17 cellular contexts compared by ENCODE assay signal in the genomic region with DNA sequence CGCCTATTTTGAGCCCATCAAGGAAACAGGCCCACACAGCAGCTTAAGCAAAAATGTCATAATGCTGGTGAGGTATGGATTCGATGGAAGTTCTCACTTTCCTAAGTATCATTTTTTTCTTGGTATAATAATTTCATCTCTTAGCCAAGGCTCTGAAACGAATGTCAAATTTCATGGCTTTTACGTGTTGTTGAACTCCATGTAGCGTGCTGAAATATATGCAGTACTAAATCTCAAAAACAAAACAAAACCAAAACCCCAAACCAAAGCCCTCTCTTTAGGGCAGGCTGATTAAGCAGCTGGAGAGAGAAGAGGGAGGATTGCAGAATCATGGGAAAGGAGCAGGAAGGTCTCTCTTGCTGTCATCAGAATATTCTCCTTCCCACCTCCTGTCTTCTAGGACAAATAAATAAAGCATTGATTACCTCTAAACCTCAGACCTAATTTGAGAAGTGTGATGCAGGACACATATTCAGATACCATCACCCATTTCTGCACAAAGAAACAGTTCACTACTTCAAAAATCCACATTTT. TPM values are rescaled to one million over a fixed set of nuclear protein-coding genes. Genes with fewer than 3 reads are reported as not detected.
DNase-seq lines count a peak whose midpoint lies in the region; ATAC-seq and TF ChIP-seq lines count a peak whose summit lies in the region.
"Had no signal": no experiment of that assay in that cellular context is flagged by ENCODE, and none has a peak within 500 bp of the region (broad histone marks: within the 10 kb centered on the region; RNA-seq: fewer than 3 reads in every experiment).

No MANE protein-coding gene starts in this region.

- peak overlapping the region; percentile 98; the same call in 1 of the 2 replicates for H2AFZ ChIP-seq in GM23338

- H3K4me1 ChIP-seq in GM23338 (ENCODE audit: insufficient read depth) (peaks cover 46% of the 10 kb centered on the region), esophagus muscularis mucosa (peaks cover 18 to 26% (median 24%) of the 10 kb centered on the region in 4 donors), gastroesophageal sphincter (peaks cover 0 to 26% (median 11%) of the 10 kb centered on the region in 3 donors), gastrocnemius medialis (peaks cover 8 to 13% of the 10 kb centered on the region in 2 donors)

- no peak for TF ChIP-seq POLR2A in esophagus muscularis mucosa (IDR thresholded peaks at IDR 0.05; ENCODE audit: low read depth)
- no peak for TF ChIP-seq POLR2A in gastroesophageal sphincter (IDR thresholded peaks at IDR 0.05)
- TF ChIP-seq POLR2A in gastrocnemius medialis (IDR thresholded peaks at IDR 0.05): no peak

- H3K27me3 ChIP-seq in GM23338 (ENCODE audit: insufficient read depth): peaks cover 100% of the 10 kb centered on the region
- peaks cover 0 to 66% (median 12%) of the 10 kb centered on the region in 4 donors for H3K27me3 ChIP-seq in esophagus muscularis mucosa
- peaks cover 85% of the 10 kb centered on the region for H3K27me3 ChIP-seq in gastroesophageal sphincter
- H3K27me3 ChIP-seq in gastrocnemius medialis: peaks cover 52 to 68% (median 58%) of the 10 kb centered on the region in 3 donors

- ATAC-seq in GM23338 (no peak), T-helper 17 cell (no peak), gastroesophageal sphincter (no peak), gastrocnemius medialis (no peak)
- ATAC-seq: Right ventricle myocardium inferior had no signal

- no peaks in the 10 kb centered on the region for H3K36me3 ChIP-seq in GM23338 (ENCODE audit: insufficient read depth)
- no peaks in the 10 kb centered on the region for H3K36me3 ChIP-seq in esophagus muscularis mucosa
- H3K36me3 ChIP-seq in gastroesophageal sphincter: no peaks in the 10 kb centered on the region
- no peaks in the 10 kb centered on the region for H3K36me3 ChIP-seq in gastrocnemius medialis

- in situ Hi-C loops in gastrocnemius medialis (cut with MboI; ENCODE audit: low sequenced_read_pairs in 4 of 4): no loop called here

- peak overlapping the region; percentile 82 for H3K4me2 ChIP-seq in GM23338

- H3K27ac Mint-ChIP-seq in GM23338: no peak overlapping the region
- no peak overlapping the region for H3K27ac Mint-ChIP-seq in T-helper 17 cell
- H3K27ac Mint-ChIP-seq in nephron progenitor cell: no peak overlapping the region

- intact Hi-C loops in esophagus muscularis mucosa (cut with DNase I): no loop called here
- intact Hi-C loops in gastrocnemius medialis (cut with DNase I; ENCODE audit: low total_unique reads): no loop called here

- TF ChIP-seq CTCF in GM23338 (conservative IDR thresholded peaks at IDR 0.05; ENCODE audit: low read depth in 2 of 2) (no peak), esophagus muscularis mucosa (IDR thresholded peaks at IDR 0.05) (no peak), nephron progenitor cell (IDR thresholded peaks at IDR 0.05) (no peak), gastroesophageal sphincter (IDR thresholded peaks at IDR 0.05) (no peak), gastrocnemius medialis (IDR thresholded peaks at IDR 0.05 in 4 of 5, conservative IDR thresholded peaks at IDR 0.05 in 1 of 5) (no peak)

- peaks cover 9% of the 10 kb centered on the region for H3F3A ChIP-seq in GM23338 (replicated peaks; ENCODE audit: low read depth)

- peaks cover 95% of the 10 kb centered on the region for H3K27me3 Mint-ChIP-seq in GM23338 (ENCODE audit: insufficient read depth, low read depth, poor library complexity)
- peaks cover 72% of the 10 kb centered on the region for H3K27me3 Mint-ChIP-seq in T-helper 17 cell
- H3K27me3 Mint-ChIP-seq in nephron progenitor cell (ENCODE audit: low read depth, poor library complexity): peaks cover 93% of the 10 kb centered on the region

- no peaks in the 10 kb centered on the region for H3K36me3 Mint-ChIP-seq in GM23338 (ENCODE audit: low read depth)
- H3K36me3 Mint-ChIP-seq in T-helper 17 cell (ENCODE audit: low read depth): peaks cover 2% of the 10 kb centered on the region
- no peaks in the 10 kb centered on the region for H3K36me3 Mint-ChIP-seq in nephron progenitor cell (ENCODE audit: low read depth)

- H3K9me3 Mint-ChIP-seq in GM23338: no peaks in the 10 kb centered on the region
- no peaks in the 10 kb centered on the region for H3K9me3 Mint-ChIP-seq in nephron progenitor cell

- TF ChIP-seq EP300 in esophagus muscularis mucosa (IDR thresholded peaks at IDR 0.05) (no peak), gastroesophageal sphincter (IDR thresholded peaks at IDR 0.05) (no peak)

- H3K4me3 ChIP-seq in GM23338 (peak overlapping the region; percentile 68), esophagus muscularis mucosa (no peak overlapping the region), gastroesophageal sphincter (no peak overlapping the region), gastrocnemius medialis (no peak overlapping the region)

- H3K27ac ChIP-seq in GM23338 (ENCODE audit: low read depth) (no peak overlapping the region), esophagus muscularis mucosa (replicated peaks in 1 of 4) (no peak overlapping the region), gastroesophageal sphincter (no peak overlapping the region), gastrocnemius medialis (no peak overlapping the region)
- H3K27ac ChIP-seq: C4-2B had no signal

- DNase-seq in GM23338 (ENCODE audit: low spot score): no peak
- DNase-seq in T-helper 17 cell: no peak
- peak; percentile 24 for DNase-seq in esophagus muscularis mucosa (ENCODE audit: extremely low spot score)
- DNase-seq in nephron progenitor cell: no peak
- DNase-seq in hypothalamus (lab: John Stamatoyannopoulos, UW): no peak
- DNase-seq in gastrocnemius medialis: no peak
- no peak for DNase-seq in SK-N-DZ (ENCODE audit: low spot score)
- DNase-seq: DMS79, KBM-7, NCI-H1105, NCI-H1694, NCI-H510A treated with DMSO at 0.1 percent for 48 hours, NCI-H774 had no signal

- H3K9me3 ChIP-seq in T-helper 17 cell (ENCODE audit: control insufficient read depth, low read length, poor library complexity, severe bottlenecking) (no peaks in the 10 kb centered on the region), esophagus muscularis mucosa (no peaks in the 10 kb centered on the region), gastroesophageal sphincter (no peaks in the 10 kb centered on the region), gastrocnemius medialis (no peaks in the 10 kb centered on the region)

- H3K79me2 ChIP-seq in GM23338 (replicated peaks; ENCODE audit: insufficient read depth): no peaks in the 10 kb centered on the region

- H3K4me1 Mint-ChIP-seq in GM23338 (peaks cover 27% of the 10 kb centered on the region), T-helper 17 cell (peaks cover 14% of the 10 kb centered on the region), nephron progenitor cell (peaks cover 38% of the 10 kb centered on the region)

- H3K9me2 ChIP-seq in GM23338 (ENCODE audit: insufficient read depth): no peaks in the 10 kb centered on the region

- 68% methylated on average over 5 of the region's 5 CpGs for WGBS in esophagus muscularis mucosa
- 60 to 63% methylated on average over 2 to 4 of the region's 5 CpGs for WGBS in gastroesophageal sphincter (ENCODE audit: low coverage in 1 of 2), 2 donors

- H4K20me1 ChIP-seq in GM23338 (replicated peaks; ENCODE audit: insufficient read depth): peaks cover 7% of the 10 kb centered on the region

- peak overlapping the region; percentile 60; the same call in 2 of the 3 replicates for H3K4me3 Mint-ChIP-seq in GM23338
- peak overlapping the region; percentile 61 for H3K4me3 Mint-ChIP-seq in T-helper 17 cell
- peak overlapping the region; percentile 34 for H3K4me3 Mint-ChIP-seq in nephron progenitor cell

TF ChIP-seq in GM23338, 12 proteins besides CTCF, POLR2A, EP300 and RAD21:
- peak; percentile 65 for TF ChIP-seq EZH2 (IDR thresholded peaks at IDR 0.05; ENCODE audit: low read depth, unreplicated experiment)
- TF ChIP-seq, protein P1, sequence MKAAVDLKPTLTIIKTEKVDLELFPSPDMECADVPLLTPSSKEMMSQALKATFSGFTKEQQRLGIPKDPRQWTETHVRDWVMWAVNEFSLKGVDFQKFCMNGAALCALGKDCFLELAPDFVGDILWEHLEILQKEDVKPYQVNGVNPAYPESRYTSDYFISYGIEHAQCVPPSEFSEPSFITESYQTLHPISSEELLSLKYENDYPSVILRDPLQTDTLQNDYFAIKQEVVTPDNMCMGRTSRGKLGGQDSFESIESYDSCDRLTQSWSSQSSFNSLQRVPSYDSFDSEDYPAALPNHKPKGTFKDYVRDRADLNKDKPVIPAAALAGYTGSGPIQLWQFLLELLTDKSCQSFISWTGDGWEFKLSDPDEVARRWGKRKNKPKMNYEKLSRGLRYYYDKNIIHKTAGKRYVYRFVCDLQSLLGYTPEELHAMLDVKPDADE (IDR thresholded peaks at IDR 0.05): no peak
TF ChIP-seq in GM23338: peak in this region for 1.

RNA-seq across cellular contexts. Expression of a gene that starts 58.3 kb away (rescaled TPM):
- total RNA-seq in GM23338 (2014; rRNA removed; shearing (Covaris generic)): not detected in 2 replicates
- polyA plus RNA-seq in GM23338 (2016; fragmentation: Nextera tagmentation; extraction: Ambion mirVana): not detected in 2 replicates
- total RNA-seq in T-helper 17 cell: not detected
- not detected for total RNA-seq in esophagus muscularis mucosa
- not detected for total RNA-seq in gastroesophageal sphincter
- total RNA-seq in gastrocnemius medialis: not detected
- not detected in 2 replicates for polyA plus RNA-seq in SK-N-DZ (2014; cell fraction: cytosol; rRNA removed)
- polyA plus RNA-seq in SK-N-DZ (2014; cell fraction: nucleus; rRNA removed): not detected in 2 replicates
- total RNA-seq: Right ventricle myocardium inferior, SK-MEL-5 had no signal
